ENCODE assay signal across 22 cellular contexts in genomic region chr5:57340681-57341080, GRCh38.
A peak's percentile ranks its signal among the peaks of the same experiment; 100 is the strongest.
DNase-seq lines count a peak whose midpoint lies in the region; ATAC-seq and TF ChIP-seq lines count a peak whose summit lies in the region.
"Had no signal": no experiment of that assay in that cellular context is flagged by ENCODE, and none has a peak within 500 bp of the region (broad histone marks: within the 10 kb centered on the region; RNA-seq: fewer than 3 reads in every experiment).

No MANE protein-coding gene starts in this region.

- H3K4me2 ChIP-seq in osteoblast (ENCODE audit: insufficient read depth, low read length), result no peak overlapping the region
- H3K4me2 ChIP-seq: A549; BLaER1 treated with 17β-estradiol and CSF1 and Interleukin-3, amounts not matched to agents 10 nM and 100 nM had no signal

- no peaks in the 10 kb centered on the region for H3K9me3 Mint-ChIP-seq in Caco-2 (ENCODE audit: unreplicated experiment)
- H3K9me3 Mint-ChIP-seq: CD8-positive, alpha-beta T cell had no signal

- H3K9me3 ChIP-seq in Caco-2, result no peaks in the 10 kb centered on the region
- no peaks in the 10 kb centered on the region for H3K9me3 ChIP-seq in Panc1 (ENCODE audit: control insufficient read depth, insufficient read depth, low read depth, low read length)
- no peaks in the 10 kb centered on the region for H3K9me3 ChIP-seq in osteoblast (ENCODE audit: low read depth, low read length)
- H3K9me3 ChIP-seq: A549; BLaER1 treated with 17β-estradiol and CSF1 and Interleukin-3, amounts not matched to agents 10 nM and 100 nM had no signal

- BruUV-seq in Caco-2 (replicated peaks; lab: Mats Ljungman, UMichigan) (no TSS peak), Panc1 (replicated peaks; lab: Mats Ljungman, UMichigan) (no TSS peak)

- H3K4me3 Mint-ChIP-seq in Caco-2 (ENCODE audit: unreplicated experiment), result no peak overlapping the region
- H3K4me3 Mint-ChIP-seq: B cell; CD4-positive, alpha-beta T cell; CD8-positive, alpha-beta T cell had no signal

- TF ChIP-seq CTCF in Caco-2 (IDR thresholded peaks at IDR 0.05; ENCODE audit: insufficient read depth in 1 of 2, low read depth in 1 of 2, low read length in 1 of 2, severe bottlenecking in 1 of 2, unreplicated experiment in 1 of 2) (no peak), Panc1 (IDR thresholded peaks at IDR 0.05) (no peak), osteoblast (IDR thresholded peaks at IDR 0.05; ENCODE audit: extremely low read depth, low read depth, low read length) (no peak)

- no peaks in the 10 kb centered on the region for H3K27me3 ChIP-seq in Caco-2 (replicated peaks; ENCODE audit: control insufficient read depth, insufficient read depth, low read length)
- H3K27me3 ChIP-seq in Panc1 (ENCODE audit: control insufficient read depth, insufficient read depth, low read length), result no peaks in the 10 kb centered on the region
- H3K27me3 ChIP-seq in osteoblast (ENCODE audit: insufficient read depth, low read length), result no peaks in the 10 kb centered on the region
- H3K27me3 ChIP-seq: BLaER1 treated with 17β-estradiol and CSF1 and Interleukin-3, amounts not matched to agents 10 nM and 100 nM had no signal

- DNase-seq in Caco-2 (no peak), Panc1 (ENCODE audit: low read depth, low spot score) (no peak), osteoblast (ENCODE audit: insufficient read length, low spot score, missing footprints) (peak; percentile 79), NCI-H345 (lab: John Stamatoyannopoulos, UW) (no peak), NCI-H2107 treated with DMSO at 0.1 percent for 48 hours (lab: John Stamatoyannopoulos, UW; ENCODE audit: unreplicated experiment) (no peak)
- DNase-seq: AML-193; CD4-positive, alpha-beta T cell; CD8-positive, alpha-beta T cell; DMS 273 treated with DMSO at 0.1 percent for 48 hours; DMS153; DMS53; DMS79; DND-41; EL; GDM1 had no signal

- H3K4me3 ChIP-seq in Caco-2 (ENCODE audit: low read depth, low read length) (no peak overlapping the region), Panc1 (ENCODE audit: low read depth in 2 of 2, low read length in 2 of 2) (no peak overlapping the region), osteoblast (ENCODE audit: insufficient read depth, low read length) (no peak overlapping the region)
- H3K4me3 ChIP-seq: A549; BLaER1 treated with 17β-estradiol and CSF1 and Interleukin-3, amounts not matched to agents 10 nM and 100 nM; GM12878 had no signal

- H2AFZ ChIP-seq in osteoblast (ENCODE audit: low read length), result no peak overlapping the region

- H3K27ac ChIP-seq in Panc1 (ENCODE audit: low read length), result peak overlapping the region; percentile 12; the same call in 1 of the 2 replicates
- H3K27ac ChIP-seq in osteoblast (ENCODE audit: low read depth, low read length), result no peak overlapping the region
- H3K27ac ChIP-seq: 22Rv1; A549; BLaER1 treated with 17β-estradiol and CSF1 and Interleukin-3, amounts not matched to agents 10 nM and 100 nM; C4-2B had no signal

- no peaks in the 10 kb centered on the region for H3K27me3 Mint-ChIP-seq in Caco-2 (ENCODE audit: insufficient read depth, unreplicated experiment)
- H3K27me3 Mint-ChIP-seq: CD4-positive, alpha-beta T cell had no signal

- H3K36me3 ChIP-seq in Caco-2 (ENCODE audit: control insufficient read depth, insufficient read depth, low read length) (no peaks in the 10 kb centered on the region), Panc1 (ENCODE audit: control insufficient read depth, insufficient read depth, low read length) (no peaks in the 10 kb centered on the region), osteoblast (ENCODE audit: insufficient read depth, low read length) (no peaks in the 10 kb centered on the region)
- H3K36me3 ChIP-seq: BLaER1 treated with 17β-estradiol and CSF1 and Interleukin-3, amounts not matched to agents 10 nM and 100 nM had no signal

- in situ Hi-C loops in Panc1 (cut with HindIII; ENCODE audit: low pct_unique_long_range_greater_than_20kb, low sequenced_read_pairs), result no loop called here

- intact Hi-C loops in Caco-2 (cut with micrococcal nuclease; ENCODE audit: unreplicated experiment), result no loop called here
- intact Hi-C loops in Panc1 (cut with micrococcal nuclease; ENCODE audit: unreplicated experiment), result no loop called here

- no peaks in the 10 kb centered on the region for H3K36me3 Mint-ChIP-seq in Caco-2 (ENCODE audit: insufficient read depth, unreplicated experiment)
- H3K36me3 Mint-ChIP-seq: CD8-positive, alpha-beta T cell had no signal

- H3K4me1 Mint-ChIP-seq in Caco-2 (ENCODE audit: low read depth, unreplicated experiment), result peaks cover 17% of the 10 kb centered on the region
- H3K4me1 Mint-ChIP-seq: B cell had no signal

- H3K79me2 ChIP-seq in osteoblast (ENCODE audit: insufficient read depth, low read length), result no peaks in the 10 kb centered on the region

- POLR2A ChIA-PET in Caco-2 (lab: Charles Lee), result interaction anchor here (0.7 kb wide), 1 partner anchor 406 kb away, joined by 4 read pairs; no protein-coding TSS in a partner anchor
- POLR2A ChIA-PET in Panc1 (lab: Charles Lee), result no interaction called here

- peaks cover 37% of the 10 kb centered on the region for H3K4me1 ChIP-seq in Caco-2
- peaks cover 17% of the 10 kb centered on the region for H3K4me1 ChIP-seq in Panc1 (ENCODE audit: control insufficient read depth, insufficient read depth, low read length)
- peaks cover under 1% of the 10 kb centered on the region for H3K4me1 ChIP-seq in osteoblast (ENCODE audit: insufficient read depth, low read length)
- H3K4me1 ChIP-seq: BLaER1 treated with 17β-estradiol and CSF1 and Interleukin-3, amounts not matched to agents 10 nM and 100 nM had no signal

- H3K27ac Mint-ChIP-seq in Caco-2 (ENCODE audit: unreplicated experiment), result peak overlapping the region; percentile 53
- H3K27ac Mint-ChIP-seq: B cell; CD4-positive, alpha-beta T cell; CD8-positive, alpha-beta T cell had no signal

- CTCF ChIA-PET in Caco-2 (lab: Charles Lee), result no interaction called here
- CTCF ChIA-PET in Panc1 (lab: Charles Lee), result no interaction called here

- no peaks in the 10 kb centered on the region for H4K20me1 ChIP-seq in osteoblast (ENCODE audit: insufficient read depth, low read length)
- H4K20me1 ChIP-seq: BLaER1 treated with 17β-estradiol and CSF1 and Interleukin-3, amounts not matched to agents 10 nM and 100 nM had no signal

- ATAC-seq in Panc1, result no peak
- no peak for ATAC-seq in HG03521 (IDR thresholded peaks at IDR 0.05; ENCODE audit: unreplicated experiment)
- ATAC-seq: A549; CD8-positive, alpha-beta T cell; GM12878 had no signal
